22 cellular contexts compared by ENCODE assay signal in genomic region chr3:172311217-172311616, GRCh38.
"Had no signal": no experiment of that assay in that cellular context is flagged by ENCODE, and none has a peak within 500 bp of the region (broad histone marks: within the 10 kb centered on the region; RNA-seq: fewer than 3 reads in every experiment).

No MANE protein-coding gene starts in this region.

- H3K4me1 Mint-ChIP-seq: activated naive CD4-positive, alpha-beta T cell treated with anti-CD3 and anti-CD28 coated beads, Interleukin-2, amount 10 ng/mL, durations not matched to agents 7 days and 5 days; naive B cell had no signal

- DNase-seq: activated CD4-positive, alpha-beta memory T cell treated with anti-CD3 and anti-CD28 coated beads, Interleukin-2, amount 10 ng/mL, durations not matched to agents 7 days and 5 days; activated CD4-positive, alpha-beta T cell treated with anti-CD3 and anti-CD28 coated beads, Interleukin-2, amount 10 ng/mL, durations not matched to agents 24 days and 14 days; activated effector memory CD4-positive, alpha-beta T cell treated with anti-CD3 and anti-CD28 coated beads, Interleukin-2, amount 50 U/mL, for 16 hours; activated naive CD4-positive, alpha-beta T cell treated with anti-CD3 and anti-CD28 coated beads, Interleukin-2, amount 10 ng/mL, durations not matched to agents 7 days and 5 days; activated T-cell treated with anti-CD3 and anti-CD28 coated beads for 4 hours; body of pancreas; caudate nucleus; dermis blood vessel endothelial cell; effector CD8-positive, alpha-beta T cell; head of caudate nucleus; islet precursor cell; lower lobe of right lung; naive B cell; posterior cingulate gyrus; retina; stimulated activated CD4-positive, alpha-beta T cell treated with anti-CD3 and anti-CD28 coated beads, Interleukin-12 subunit alpha, Interleukin-12 subunit beta, amount 100 ng/mL, for 4 hours; stimulated activated CD4-positive, alpha-beta T cell treated with anti-CD3 and anti-CD28 coated beads, Interleukin-4, amount 100 ng/mL, for 4 hours; stimulated activated naive CD8-positive, alpha-beta T cell treated with anti-CD3 and anti-CD28 coated beads, Interleukin-15, Interleukin-2, amounts not matched to agents 100 U/mL and 50 U/mL, for 24 hours; T-helper 2 cell; tibial artery had no signal

- ATAC-seq: activated CD4-positive, CD25-positive, alpha-beta regulatory T cell treated with anti-CD3 and anti-CD28 coated beads, Interleukin-2, amount 50 U/mL, for 24 hours; body of pancreas; lower lobe of right lung; stimulated activated naive CD8-positive, alpha-beta T cell treated with anti-CD3 and anti-CD28 coated beads, Interleukin-15, Interleukin-2, amounts not matched to agents 100 U/mL and 50 U/mL, for 24 hours had no signal

- H3K27ac ChIP-seq: body of pancreas, lower lobe of right lung, neural progenitor cell had no signal

- H3K27me3 ChIP-seq: body of pancreas, neural progenitor cell, tibial artery had no signal

- H3K9me3 Mint-ChIP-seq: activated CD4-positive, alpha-beta memory T cell treated with anti-CD3 and anti-CD28 coated beads, Interleukin-2, amount 10 ng/mL, durations not matched to agents 7 days and 5 days; activated CD4-positive, alpha-beta T cell treated with anti-CD3 and anti-CD28 coated beads, Interleukin-2, amount 10 ng/mL, durations not matched to agents 24 days and 14 days; activated naive CD4-positive, alpha-beta T cell treated with anti-CD3 and anti-CD28 coated beads, Interleukin-2, amount 10 ng/mL, durations not matched to agents 7 days and 5 days; naive B cell; neural progenitor cell had no signal

- H3K4me3 ChIP-seq: body of pancreas, lower lobe of right lung, neural progenitor cell, tibial artery had no signal

- H3K9me3 ChIP-seq: body of pancreas, lower lobe of right lung, tibial artery had no signal

- H3K4me3 Mint-ChIP-seq: activated CD4-positive, alpha-beta memory T cell treated with anti-CD3 and anti-CD28 coated beads, Interleukin-2, amount 10 ng/mL, durations not matched to agents 7 days and 5 days; activated CD4-positive, alpha-beta T cell treated with anti-CD3 and anti-CD28 coated beads, Interleukin-2, amount 10 ng/mL, durations not matched to agents 24 days and 14 days; activated naive CD4-positive, alpha-beta T cell treated with anti-CD3 and anti-CD28 coated beads, Interleukin-2, amount 10 ng/mL, durations not matched to agents 7 days and 5 days; naive B cell; neural progenitor cell had no signal

- H3K27me3 Mint-ChIP-seq: activated CD4-positive, alpha-beta memory T cell treated with anti-CD3 and anti-CD28 coated beads, Interleukin-2, amount 10 ng/mL, durations not matched to agents 7 days and 5 days; activated CD4-positive, alpha-beta T cell treated with anti-CD3 and anti-CD28 coated beads, Interleukin-2, amount 10 ng/mL, durations not matched to agents 24 days and 14 days; activated naive CD4-positive, alpha-beta T cell treated with anti-CD3 and anti-CD28 coated beads, Interleukin-2, amount 10 ng/mL, durations not matched to agents 7 days and 5 days; naive B cell had no signal

- H3K27ac Mint-ChIP-seq: activated CD4-positive, alpha-beta memory T cell treated with anti-CD3 and anti-CD28 coated beads, Interleukin-2, amount 10 ng/mL, durations not matched to agents 7 days and 5 days; activated CD4-positive, alpha-beta T cell treated with anti-CD3 and anti-CD28 coated beads, Interleukin-2, amount 10 ng/mL, durations not matched to agents 24 days and 14 days; activated naive CD4-positive, alpha-beta T cell treated with anti-CD3 and anti-CD28 coated beads, Interleukin-2, amount 10 ng/mL, durations not matched to agents 7 days and 5 days; naive B cell; neural progenitor cell had no signal
